In the genomic region with DNA sequence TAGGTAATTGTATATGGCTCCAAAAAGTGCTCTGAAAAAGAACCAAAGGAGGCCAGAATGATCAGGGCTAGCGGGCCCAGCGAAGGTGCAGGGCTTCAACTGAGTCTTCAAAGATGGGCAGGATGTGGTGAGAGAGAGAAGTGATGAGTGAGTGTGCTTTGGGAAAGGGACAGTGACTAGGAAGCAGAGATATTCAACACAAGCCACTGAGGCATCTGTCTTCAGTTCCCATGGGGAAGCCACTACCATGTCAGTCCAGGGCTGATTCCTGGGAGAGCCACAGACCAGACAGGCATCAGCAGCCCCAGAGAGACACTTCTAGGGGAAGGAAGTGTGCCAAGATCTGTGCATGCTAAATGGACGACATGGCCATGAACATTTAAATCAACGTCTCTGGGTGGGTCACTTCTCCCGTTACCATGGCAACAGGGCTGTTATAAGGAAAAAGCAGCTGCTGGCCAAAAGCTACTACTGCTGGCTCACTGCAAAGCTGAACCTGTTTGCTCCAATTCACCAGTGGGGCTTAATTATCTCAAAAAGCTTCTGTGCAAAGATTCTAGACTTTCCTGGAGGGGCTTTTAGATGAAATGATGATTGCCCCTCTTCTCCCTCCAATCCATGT, we compare ENCODE assay signal across 18 cellular contexts. TPM values are rescaled to one million over a fixed set of nuclear protein-coding genes. Genes with fewer than 3 reads are reported as not detected.
DNase-seq lines count a peak whose midpoint lies in the region; ATAC-seq and TF ChIP-seq lines count a peak whose summit lies in the region.
"Had no signal": no experiment of that assay in that cellular context is flagged by ENCODE, and none has a peak within 500 bp of the region (broad histone marks: within the 10 kb centered on the region; RNA-seq: fewer than 3 reads in every experiment).

No MANE protein-coding gene starts in this region.

- H3K4me1 ChIP-seq in gastrocnemius medialis (no peaks in the 10 kb centered on the region), endodermal cell (ENCODE audit: control insufficient read depth, insufficient read depth, low read length) (no peaks in the 10 kb centered on the region)

- H3K27me3 ChIP-seq in gastrocnemius medialis (no peaks in the 10 kb centered on the region), endodermal cell (ENCODE audit: control insufficient read depth, insufficient read depth, low read length, poor library complexity, severe bottlenecking) (no peaks in the 10 kb centered on the region)
- H3K27me3 ChIP-seq: gastroesophageal sphincter, upper lobe of right lung had no signal

- no peak overlapping the region for H3K4me3 Mint-ChIP-seq in endodermal cell
- H3K4me3 Mint-ChIP-seq: stimulated activated naive CD8-positive, alpha-beta T cell treated with anti-CD3 and anti-CD28 coated beads, Interleukin-15, amount 100 ng/mL, for 72 hours; T-helper 1 cell treated with Interleukin-12 subunit alpha and Interleukin-12 subunit beta and Interleukin-4 antibody, amounts not matched to agents 30 μg/mL and 1 μg/mL, for 36 hours; WTC11 had no signal

- H3K4me3 ChIP-seq in gastrocnemius medialis (no peak overlapping the region), endodermal cell (ENCODE audit: low read length) (no peak overlapping the region)
- H3K4me3 ChIP-seq: gastroesophageal sphincter, upper lobe of right lung had no signal

- DNase-seq in NCI-H1105 treated with DMSO at 0.1 percent for 48 hours (lab: John Stamatoyannopoulos, UW) (peak; percentile 23), NCI-H1105 (lab: John Stamatoyannopoulos, UW) (no peak), AG08395 (ENCODE audit: low spot score) (peak; percentile 21), NCI-H2227 (lab: John Stamatoyannopoulos, UW; ENCODE audit: unreplicated experiment) (peak; percentile 75), dermis blood vessel endothelial cell (peak; percentile 8), gastrocnemius medialis (no peak), endodermal cell (no peak)
- DNase-seq: activated gamma-delta T cell; HCEC 1CT; left ventricle myocardium superior; NCI-H187 treated with DMSO at 0.1 percent for 48 hours; stimulated activated naive CD8-positive, alpha-beta T cell treated with anti-CD3 and anti-CD28 coated beads, Interleukin-15, amount 100 ng/mL, for 72 hours had no signal

- H3K36me3 ChIP-seq in gastrocnemius medialis: no peaks in the 10 kb centered on the region
- H3K36me3 ChIP-seq in endodermal cell (ENCODE audit: control insufficient read depth, insufficient read depth, low read length): no peaks in the 10 kb centered on the region
- H3K36me3 ChIP-seq: gastroesophageal sphincter, upper lobe of right lung had no signal

- H3K9ac ChIP-seq in endodermal cell (ENCODE audit: extremely low read depth, low read length, poor library complexity, severe bottlenecking): no peak overlapping the region

- H3K4me1 Mint-ChIP-seq in endodermal cell: no peaks in the 10 kb centered on the region
- H3K4me1 Mint-ChIP-seq: stimulated activated naive CD8-positive, alpha-beta T cell treated with anti-CD3 and anti-CD28 coated beads, Interleukin-15, amount 100 ng/mL, for 72 hours; WTC11 had no signal

- in situ Hi-C loops in gastrocnemius medialis (cut with MboI; ENCODE audit: low sequenced_read_pairs in 4 of 4): no loop called here

- WGBS in endodermal cell (ENCODE audit: insufficient coverage in 1 of 2, insufficient read length in 1 of 2), 2 experiments: 83 to 91% methylated on average over 5 of the region's 5 CpGs

- ATAC-seq in GM18858 (IDR thresholded peaks at IDR 0.05; ENCODE audit: unreplicated experiment) (no peak), gastrocnemius medialis (no peak)
- ATAC-seq: gastroesophageal sphincter; left ventricle myocardium superior; sciatic nerve; stimulated activated naive CD8-positive, alpha-beta T cell treated with anti-CD3 and anti-CD28 coated beads, Interleukin-15, amount 100 ng/mL, for 72 hours; WTC11 had no signal

- H3K9me3 ChIP-seq in gastrocnemius medialis (no peaks in the 10 kb centered on the region), endodermal cell (ENCODE audit: control insufficient read depth, low read length) (no peaks in the 10 kb centered on the region)
- H3K9me3 ChIP-seq: gastroesophageal sphincter, upper lobe of right lung had no signal

- intact Hi-C loops in gastrocnemius medialis (cut with DNase I; ENCODE audit: low total_unique reads): no loop called here

- H3K27me3 Mint-ChIP-seq in endodermal cell (ENCODE audit: insufficient read depth): no peaks in the 10 kb centered on the region
- H3K27me3 Mint-ChIP-seq: stimulated activated naive CD8-positive, alpha-beta T cell treated with anti-CD3 and anti-CD28 coated beads, Interleukin-15, amount 100 ng/mL, for 72 hours had no signal

- H3K9me3 Mint-ChIP-seq in endodermal cell: peaks cover 2% of the 10 kb centered on the region
- H3K9me3 Mint-ChIP-seq: stimulated activated naive CD8-positive, alpha-beta T cell treated with anti-CD3 and anti-CD28 coated beads, Interleukin-15, amount 100 ng/mL, for 72 hours; T-helper 1 cell treated with Interleukin-12 subunit alpha and Interleukin-12 subunit beta and Interleukin-4 antibody, amounts not matched to agents 30 μg/mL and 1 μg/mL, for 36 hours; WTC11 had no signal

- H3K27ac ChIP-seq in gastrocnemius medialis: no peak overlapping the region
- H3K27ac ChIP-seq in endodermal cell (ENCODE audit: low read depth, low read length): no peak overlapping the region
- H3K27ac ChIP-seq: upper lobe of right lung had no signal

- TF ChIP-seq CTCF in gastrocnemius medialis (IDR thresholded peaks at IDR 0.05 in 4 of 5, conservative IDR thresholded peaks at IDR 0.05 in 1 of 5): no peak
- no peak for TF ChIP-seq CTCF in endodermal cell (conservative IDR thresholded peaks at IDR 0.05)

- no peak overlapping the region for H3K27ac Mint-ChIP-seq in endodermal cell
- H3K27ac Mint-ChIP-seq: stimulated activated naive CD8-positive, alpha-beta T cell treated with anti-CD3 and anti-CD28 coated beads, Interleukin-15, amount 100 ng/mL, for 72 hours; T-helper 1 cell treated with Interleukin-12 subunit alpha and Interleukin-12 subunit beta and Interleukin-4 antibody, amounts not matched to agents 30 μg/mL and 1 μg/mL, for 36 hours; WTC11 had no signal

- H3K36me3 Mint-ChIP-seq in endodermal cell (ENCODE audit: low read depth): no peaks in the 10 kb centered on the region
- H3K36me3 Mint-ChIP-seq: WTC11 had no signal

- no peak for TF ChIP-seq POLR2A in gastrocnemius medialis (IDR thresholded peaks at IDR 0.05)

RNA-seq across cellular contexts. Expression of gene P4HA3, which starts 28.5 kb away (rescaled TPM):
- total RNA-seq in dermis blood vessel endothelial cell (19.2 and 37.4 TPM in 2 replicates), gastrocnemius medialis (under 1 TPM in 1 of 4 donors, not detected in 3; 0.09 TPM), endodermal cell (not detected)
- 0.11 TPM for polyA plus RNA-seq in endodermal cell (2013, experiment 1 of 2)
- polyA plus RNA-seq in endodermal cell (2013, experiment 2 of 2): 0.21 TPM

Comparison
In these comparisons a context has a peak if more than half of its experiments do, and no peak if none do; other contexts are left out.
1. DNase-seq: peak in NCI-H1105 treated with DMSO at 0.1 percent for 48 hours (single experiment), AG08395 (single experiment), NCI-H2227 (single experiment) and dermis blood vessel endothelial cell (single experiment); none in NCI-H1105 (single experiment), gastrocnemius medialis (0 of 2) and endodermal cell (single experiment).
2. RNA of gene P4HA3, which starts 28.5 kb away (total RNA-seq): 19.2 to 37.4 TPM in dermis blood vessel endothelial cell; not detected in endodermal cell and 0.09 TPM in gastrocnemius medialis; every median in the first group is over 10 times any median in the second.